41 cellular contexts compared by ENCODE assay signal in genomic region chr10:100480002-100480401, GRCh38. TPM values are rescaled to one million over a fixed set of nuclear protein-coding genes. Genes with fewer than 3 reads are reported as not detected.
"Had no signal": no experiment of that assay in that cellular context is flagged by ENCODE, and none has a peak within 500 bp of the region (broad histone marks: within the 10 kb centered on the region; RNA-seq: fewer than 3 reads in every experiment).

No MANE protein-coding gene starts in this region.

- H3K4me3 ChIP-seq: adrenal gland, ascending aorta, body of pancreas, breast epithelium, cardiac muscle cell had no signal

- H3K27ac ChIP-seq: adrenal gland, ascending aorta, body of pancreas, brain microvascular endothelial cell, breast epithelium, cardiac muscle cell had no signal

- H3K9me3 ChIP-seq: adrenal gland, ascending aorta, body of pancreas, breast epithelium had no signal

- ATAC-seq: activated naive CD4-positive, alpha-beta T cell treated with anti-CD3 and anti-CD28 coated beads, Interleukin-2, amount 50 U/mL, for 72 hours; activated naive CD8-positive, alpha-beta T cell treated with anti-CD3 and anti-CD28 coated beads, Interleukin-2, amount 50 U/mL, for 24 hours; activated T-cell treated with anti-CD3 and anti-CD28 coated beads, Interleukin-2, amount 50 U/mL, for 4 hours; activated T-cell treated with anti-CD3 and anti-CD28 coated beads, Interleukin-2, amount 50 U/mL, for 72 hours; activated T-helper 17 cell treated with anti-CD3 and anti-CD28 coated beads, Interleukin-2, amount 50 U/mL, for 72 hours; body of pancreas had no signal

- H3K27ac Mint-ChIP-seq: activated naive CD4-positive, alpha-beta T cell treated with anti-CD3 and anti-CD28 coated beads for 36 hours; activated naive CD4-positive, alpha-beta T cell treated with anti-CD3 and anti-CD28 coated beads, Interleukin-2, amount 10 ng/mL, durations not matched to agents 7 days and 5 days; activated naive CD4-positive, alpha-beta T cell treated with anti-CD3 and anti-CD28 coated beads, Interleukin-2, amount 50 U/mL, for 24 hours; activated naive CD4-positive, alpha-beta T cell treated with anti-CD3 and anti-CD28 coated beads, Interleukin-2, amount 50 U/mL, for 72 hours; activated naive CD8-positive, alpha-beta T cell; activated naive CD8-positive, alpha-beta T cell treated with anti-CD3 and anti-CD28 coated beads, Interleukin-2, amount 50 U/mL, for 24 hours; activated T-cell treated with anti-CD3 and anti-CD28 coated beads, Interleukin-2, amount 50 U/mL, for 24 hours; activated T-cell treated with anti-CD3 and anti-CD28 coated beads, Interleukin-2, amount 50 U/mL, for 72 hours; activated T-helper 1 cell treated with anti-CD3 and anti-CD28 coated beads, Interleukin-12 subunit alpha, Interleukin-12 subunit beta, Interleukin-2, Interleukin-4 antibody, amounts not matched to agents 30 ng/mL and 10 ng/mL and 1 ng/mL, durations not matched to agents 14 hours and 24 hours and 36 hours; activated T-helper 17 cell treated with anti-CD3 and anti-CD28 coated beads, Interleukin-2, amount 50 U/mL, for 72 hours; activated T-helper 2 cell treated with anti-CD3 and anti-CD28 coated beads, Interferon-gamma antibody, Interleukin-2, Interleukin-4, amounts not matched to agents 10 μg/mL and 5 μg/mL and 100 μg/mL, durations not matched to agents 14 hours and 24 hours and 36 hours; brain had no signal

- H3K4me3 Mint-ChIP-seq: activated naive CD4-positive, alpha-beta T cell treated with anti-CD3 and anti-CD28 coated beads for 36 hours; activated naive CD4-positive, alpha-beta T cell treated with anti-CD3 and anti-CD28 coated beads, Interleukin-2, amount 10 ng/mL, durations not matched to agents 7 days and 5 days; activated naive CD4-positive, alpha-beta T cell treated with anti-CD3 and anti-CD28 coated beads, Interleukin-2, amount 50 U/mL, for 24 hours; activated naive CD8-positive, alpha-beta T cell; activated naive CD8-positive, alpha-beta T cell treated with anti-CD3 and anti-CD28 coated beads, Interleukin-2, amount 50 U/mL, for 24 hours; activated T-cell treated with anti-CD3 and anti-CD28 coated beads, Interleukin-2, amount 50 U/mL, for 24 hours; activated T-cell treated with anti-CD3 and anti-CD28 coated beads, Interleukin-2, amount 50 U/mL, for 4 hours; activated T-cell treated with anti-CD3 and anti-CD28 coated beads, Interleukin-2, amount 50 U/mL, for 72 hours; activated T-helper 1 cell treated with anti-CD3 and anti-CD28 coated beads, Interleukin-12 subunit alpha, Interleukin-12 subunit beta, Interleukin-2, Interleukin-4 antibody, amounts not matched to agents 30 ng/mL and 10 ng/mL and 1 ng/mL, durations not matched to agents 14 hours and 24 hours and 36 hours; activated T-helper 17 cell treated with anti-CD3 and anti-CD28 coated beads, Interleukin-2, amount 50 U/mL, for 72 hours; brain; central memory CD8-positive, alpha-beta T cell had no signal

- H3K36me3 Mint-ChIP-seq: activated naive CD4-positive, alpha-beta T cell treated with anti-CD3 and anti-CD28 coated beads, Interleukin-2, amount 50 U/mL, for 24 hours; activated naive CD4-positive, alpha-beta T cell treated with anti-CD3 and anti-CD28 coated beads, Interleukin-2, amount 50 U/mL, for 72 hours; brain had no signal

- H3K36me3 ChIP-seq: adrenal gland, ascending aorta, brain microvascular endothelial cell, breast epithelium had no signal

- DNase-seq: activated effector memory CD4-positive, alpha-beta T cell treated with anti-CD3 and anti-CD28 coated beads, Interleukin-2, amount 50 U/mL, for 16 hours; activated effector memory CD4-positive, alpha-beta T cell treated with Interleukin-2 at 50 U/mL for 16 hours; activated gamma-delta T cell; activated gamma-delta T cell treated with Interleukin-2 at 50 U/mL for 16 hours; activated naive CD4-positive, alpha-beta T cell; activated naive CD4-positive, alpha-beta T cell treated with anti-CD3 and anti-CD28 coated beads for 36 hours; activated naive CD4-positive, alpha-beta T cell treated with anti-CD3 and anti-CD28 coated beads, Interleukin-2, amount 10 ng/mL, durations not matched to agents 7 days and 5 days; activated naive CD4-positive, alpha-beta T cell treated with anti-CD3 and anti-CD28 coated beads, Interleukin-2, amount 50 U/mL, for 16 hours; activated naive CD4-positive, alpha-beta T cell treated with Interleukin-2 at 50 U/mL for 16 hours; activated naive CD8-positive, alpha-beta T cell treated with anti-CD3 and anti-CD28 coated beads, Interleukin-2, amount 50 U/mL, for 24 hours; activated T-cell treated with anti-CD3 and anti-CD28 coated beads for 4 hours; activated T-cell treated with anti-CD3 and anti-CD28 coated beads, Interleukin-2, amount 50 U/mL, for 1 hour; activated T-cell treated with anti-CD3 and anti-CD28 coated beads, Interleukin-2, amount 50 U/mL, for 24 hours; activated T-cell treated with anti-CD3 and anti-CD28 coated beads, Interleukin-2, amount 50 U/mL, for 4 hours; activated T-cell treated with anti-CD3 and anti-CD28 coated beads, Interleukin-2, amount 50 U/mL, for 48 hours; activated T-cell treated with anti-CD3 and anti-CD28 coated beads, Interleukin-2, amount 50 U/mL, for 72 hours; adrenal gland; amniotic stem cell; amygdala; anterior cingulate cortex; aorta; body of pancreas; brain microvascular endothelial cell; caudate nucleus; central memory CD4-positive, alpha-beta T cell; cerebellar nuclear complex had no signal

- H3K9me3 Mint-ChIP-seq: activated naive CD4-positive, alpha-beta T cell treated with anti-CD3 and anti-CD28 coated beads for 36 hours; activated naive CD4-positive, alpha-beta T cell treated with anti-CD3 and anti-CD28 coated beads, Interleukin-2, amount 10 ng/mL, durations not matched to agents 7 days and 5 days; activated naive CD4-positive, alpha-beta T cell treated with anti-CD3 and anti-CD28 coated beads, Interleukin-2, amount 50 U/mL, for 24 hours; activated naive CD8-positive, alpha-beta T cell treated with anti-CD3 and anti-CD28 coated beads, Interleukin-2, amount 50 U/mL, for 24 hours; activated T-cell treated with anti-CD3 and anti-CD28 coated beads, Interleukin-2, amount 50 U/mL, for 24 hours; activated T-cell treated with anti-CD3 and anti-CD28 coated beads, Interleukin-2, amount 50 U/mL, for 4 hours; activated T-helper 1 cell treated with anti-CD3 and anti-CD28 coated beads, Interleukin-12 subunit alpha, Interleukin-12 subunit beta, Interleukin-2, Interleukin-4 antibody, amounts not matched to agents 30 ng/mL and 10 ng/mL and 1 ng/mL, durations not matched to agents 14 hours and 24 hours and 36 hours; activated T-helper 17 cell treated with anti-CD3 and anti-CD28 coated beads, Interleukin-2, amount 50 U/mL, for 72 hours; activated T-helper 2 cell treated with anti-CD3 and anti-CD28 coated beads, Interferon-gamma antibody, Interleukin-2, Interleukin-4, amounts not matched to agents 10 μg/mL and 5 μg/mL and 100 μg/mL, durations not matched to agents 14 hours and 24 hours and 36 hours; brain; central memory CD8-positive, alpha-beta T cell had no signal

RNA-seq across cellular contexts. Expression of gene WNT8B, which starts 17.2 kb away (rescaled TPM):
- total RNA-seq: aorta, ascending aorta, astrocyte, body of pancreas, breast epithelium, bronchial epithelial cell, cardiac muscle cell, cardiac septum, cerebellum had no signal
